ENCODE assay signal across 8 cellular contexts in the genomic region with DNA sequence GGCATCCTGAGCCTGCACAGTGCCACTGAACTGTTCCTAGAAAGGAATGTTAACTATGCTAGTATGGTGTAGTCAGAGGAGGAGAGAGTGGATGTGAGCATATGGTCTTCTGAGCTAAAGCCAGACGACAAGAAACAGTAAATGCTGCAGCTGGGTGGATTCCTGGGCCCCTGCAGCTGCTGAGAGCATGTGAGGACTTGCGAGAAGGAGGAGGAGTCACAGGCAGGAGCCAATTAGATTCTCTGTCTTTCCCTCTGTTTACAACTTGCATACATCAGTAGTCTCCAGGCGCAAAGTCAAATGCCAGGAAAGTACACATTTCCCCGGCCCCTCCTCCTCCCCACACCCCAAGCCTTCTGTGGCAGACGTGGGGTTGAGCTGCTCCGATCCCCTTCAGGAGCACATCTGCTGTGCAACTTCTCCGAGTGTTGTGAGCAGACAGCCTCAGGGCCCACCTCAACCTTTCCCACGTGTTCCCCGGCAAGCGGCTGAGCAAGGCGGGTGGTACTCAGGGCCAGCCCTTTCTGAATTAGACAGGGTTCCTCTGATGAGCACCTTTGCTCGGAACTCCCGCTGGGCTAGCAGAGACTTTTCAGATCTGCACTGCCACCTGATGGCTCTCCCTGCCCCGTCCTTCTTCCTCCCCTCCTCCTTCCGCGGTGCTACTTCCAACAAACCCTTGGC.
DNase-seq lines count a peak whose midpoint lies in the region; FAIRE-seq and TF ChIP-seq lines count a peak whose summit lies in the region.

No MANE protein-coding gene starts in this region.

- peaks cover 53% of the 10 kb centered on the region for H3K4me1 Mint-ChIP-seq in osteocyte (ENCODE audit: unreplicated experiment)
- H3K4me1 Mint-ChIP-seq in endothelial cell (ENCODE audit: unreplicated experiment), result peaks cover 28% of the 10 kb centered on the region

- peak; percentile 86 for FAIRE-seq in GM19239 (lab: Jason Lieb, UNC)

- H3K27me3 Mint-ChIP-seq in osteocyte (ENCODE audit: unreplicated experiment) (no peaks in the 10 kb centered on the region), endothelial cell (ENCODE audit: unreplicated experiment) (peaks cover 9% of the 10 kb centered on the region)

- peak; percentile 13 for TF ChIP-seq CTCF in osteocyte (IDR thresholded peaks at IDR 0.05)
- TF ChIP-seq CTCF in endothelial cell (IDR thresholded peaks at IDR 0.05; ENCODE audit: unreplicated experiment), result no peak

- no peaks in the 10 kb centered on the region for H3K9me3 Mint-ChIP-seq in osteocyte (ENCODE audit: unreplicated experiment)
- no peaks in the 10 kb centered on the region for H3K9me3 Mint-ChIP-seq in endothelial cell (ENCODE audit: unreplicated experiment)

- H3K27ac Mint-ChIP-seq in osteocyte (ENCODE audit: unreplicated experiment), result peak overlapping the region; percentile 72
- no peak overlapping the region for H3K27ac Mint-ChIP-seq in endothelial cell (ENCODE audit: unreplicated experiment)

- H3K4me3 Mint-ChIP-seq in osteocyte (ENCODE audit: unreplicated experiment) (peak overlapping the region; percentile 35), endothelial cell (ENCODE audit: unreplicated experiment) (no peak overlapping the region)

- H3K36me3 Mint-ChIP-seq in osteocyte (ENCODE audit: unreplicated experiment), result no peaks in the 10 kb centered on the region
- H3K36me3 Mint-ChIP-seq in endothelial cell (ENCODE audit: low read depth, unreplicated experiment), result no peaks in the 10 kb centered on the region

- peak; percentile 62 for DNase-seq in Ammon's horn (ENCODE audit: low spot score)
- DNase-seq in GM19239 (ENCODE audit: insufficient read length, low spot score), result no peak
- peak; percentile 79 for DNase-seq in NCI-H2171 (lab: John Stamatoyannopoulos, UW)
- peak; percentile 24 for DNase-seq in activated T-cell treated with anti-CD3 and anti-CD28 coated beads, Interleukin-2, amount 50 U/mL, for 1 hour
- DNase-seq in fibroblast of the conjunctiva (ENCODE audit: low read depth), result peak; percentile 42
- DNase-seq in osteocyte (ENCODE audit: extremely low spot score, unreplicated experiment), result no peak
- DNase-seq in endothelial cell (ENCODE audit: low spot score), result no peak
- DNase-seq in activated CD4-positive, CD25-positive, alpha-beta regulatory T cell (lab: John Stamatoyannopoulos, UW), result no peak

Comparison
In these comparisons a context has a peak if more than half of its experiments do, and no peak if none do; other contexts are left out.
1. DNase-seq: peak in Ammon's horn (single experiment), NCI-H2171 (single experiment), activated T-cell treated with anti-CD3 and anti-CD28 coated beads, Interleukin-2, amount 50 U/mL, for 1 hour (single experiment) and fibroblast of the conjunctiva (single experiment); none in GM19239 (single experiment), osteocyte (single experiment), endothelial cell (single experiment) and activated CD4-positive, CD25-positive, alpha-beta regulatory T cell (0 of 4).